Comparison of ENCODE assay signal across 13 cellular contexts in genomic region chr18:6281874-6282273, GRCh38.
"Had no signal": no experiment of that assay in that cellular context is flagged by ENCODE, and none has a peak within 500 bp of the region (broad histone marks: within the 10 kb centered on the region; RNA-seq: fewer than 3 reads in every experiment).

No MANE protein-coding gene starts in this region.

- H3K9me3 ChIP-seq: lower lobe of right lung, tibial nerve, vagina had no signal

- H3K36me3 ChIP-seq: lower lobe of right lung, vagina had no signal

- H3K27me3 ChIP-seq: dorsolateral prefrontal cortex, tibial nerve, vagina had no signal

- H3K27ac ChIP-seq: lower lobe of right lung, tibial nerve, vagina had no signal

- H3K4me1 ChIP-seq: lower lobe of right lung, tibial nerve, vagina had no signal

- ATAC-seq: activated CD8-positive, alpha-beta T cell treated with anti-CD3 and anti-CD28 coated beads, Interleukin-2, amount 10 ng/mL, durations not matched to agents 7 days and 5 days; lower lobe of right lung; stimulated activated naive B cell treated with anti-CD40 and anti-IgM and Interleukin-4, amounts not matched to agents 10 μg/mL and 1 μg/mL and 100 μg/mL, for 72 hours; T-helper 17 cell had no signal

- H3K4me3 ChIP-seq: dorsolateral prefrontal cortex, lower lobe of right lung, tibial nerve, vagina had no signal

- DNase-seq: activated B cell treated with CpG ODN at 0.5 μM for 24 hours; activated CD8-positive, alpha-beta memory T cell treated with anti-CD3 and anti-CD28 coated beads, Interleukin-2, amount 50 U/mL, for 4 hours; activated CD8-positive, alpha-beta T cell treated with anti-CD3 and anti-CD28 coated beads, Interleukin-2, amount 10 ng/mL, durations not matched to agents 7 days and 5 days; activated effector memory CD4-positive, alpha-beta T cell treated with anti-CD3 and anti-CD28 coated beads, Interleukin-2, amount 50 U/mL, for 16 hours; activated T-cell treated with anti-CD3 and anti-CD28 coated beads, Interleukin-2, amount 50 U/mL, for 48 hours; dorsolateral prefrontal cortex; endodermal cell; lower lobe of right lung; stimulated activated CD4-positive, alpha-beta T cell treated with anti-CD3 and anti-CD28 coated beads, Interleukin-2, amount 100 ng/mL, for 48 hours; stimulated activated naive B cell treated with anti-CD40 and anti-IgM and Interleukin-4, amounts not matched to agents 10 μg/mL and 1 μg/mL and 100 μg/mL, for 72 hours; T-helper 17 cell had no signal
